In the genomic region with DNA sequence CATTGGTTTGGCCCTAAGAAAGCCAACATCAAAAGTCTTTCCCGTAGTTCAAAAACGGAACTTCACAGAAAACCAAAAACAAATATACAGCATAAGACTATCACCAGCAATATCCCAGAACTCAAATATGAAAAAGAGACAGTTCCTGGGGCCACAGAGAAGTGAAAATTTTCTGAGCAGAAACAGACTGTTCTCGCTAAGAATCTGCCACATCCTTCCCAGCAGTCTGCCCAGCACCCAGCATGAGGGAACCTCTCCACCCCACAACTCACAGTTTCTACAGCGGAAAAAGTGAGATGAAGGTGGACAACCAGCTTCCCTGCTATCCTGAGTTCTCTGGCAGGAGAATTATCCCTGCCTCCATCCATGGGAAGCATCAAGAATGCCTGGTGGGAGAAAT, we compare ENCODE assay signal across 21 cellular contexts. TPM values are rescaled to one million over a fixed set of nuclear protein-coding genes. Genes with fewer than 3 reads are reported as not detected.
DNase-seq lines count a peak whose midpoint lies in the region; ATAC-seq and TF ChIP-seq lines count a peak whose summit lies in the region.
"Had no signal": no experiment of that assay in that cellular context is flagged by ENCODE, and none has a peak within 500 bp of the region (broad histone marks: within the 10 kb centered on the region; RNA-seq: fewer than 3 reads in every experiment).

No MANE protein-coding gene starts in this region.

- H2BK20ac ChIP-seq in H9 (ENCODE audit: low read depth, low read length, poor library complexity, severe bottlenecking), result no peak overlapping the region

- no peaks in the 10 kb centered on the region for H3K23me2 ChIP-seq in H9 (ENCODE audit: insufficient read length, low read depth, low read length, poor library complexity, severe bottlenecking)

- no peak overlapping the region for H3K4ac ChIP-seq in H9 (ENCODE audit: low read depth, low read length)

- no peak overlapping the region for H3T11ph ChIP-seq in H9 (ENCODE audit: low read length)

- no CpG with 5 or more reads among the region's 4 CpGs for WGBS in H9 (ENCODE audit: extremely low coverage, insufficient read length, low lambda C conversion rate)

- H4K5ac ChIP-seq in H9 (ENCODE audit: insufficient read length, low read depth, low read length), result no peak overlapping the region

- no peak overlapping the region for H2BK120ac ChIP-seq in H9 (ENCODE audit: low read depth, low read length, poor library complexity, severe bottlenecking)

- H3K27me3 ChIP-seq in BLaER1 treated with 17β-estradiol and CSF1 and Interleukin-3, amounts not matched to agents 10 nM and 100 nM, result no peaks in the 10 kb centered on the region
- H3K27me3 ChIP-seq in GM23338 (ENCODE audit: insufficient read depth) (no peaks in the 10 kb centered on the region), SU-DHL-6 (ENCODE audit: low read length) (no peaks in the 10 kb centered on the region), neural progenitor cell (no peaks in the 10 kb centered on the region), H9 (ENCODE audit: insufficient read depth, low read length) (no peaks in the 10 kb centered on the region)

- ATAC-seq in GM23338 (no peak), HG03039 (IDR thresholded peaks at IDR 0.05; ENCODE audit: unreplicated experiment) (no peak), GM18909 (IDR thresholded peaks at IDR 0.05; ENCODE audit: poor library complexity, unreplicated experiment) (no peak)
- ATAC-seq: CD8-positive, alpha-beta T cell; T-helper 17 cell had no signal

- peak overlapping the region in 7 of 11 experiments; percentile 15 to 84 (median 49); a peak in 9 of 22 replicates for H3K4me2 ChIP-seq in BLaER1 treated with 17β-estradiol and CSF1 and Interleukin-3, amounts not matched to agents 10 nM and 100 nM
- H3K4me2 ChIP-seq in GM23338, result no peak overlapping the region
- peak overlapping the region; percentile 25 for H3K4me2 ChIP-seq in SU-DHL-6 (ENCODE audit: low read depth, low read length, poor library complexity, severe bottlenecking)
- no peak overlapping the region for H3K4me2 ChIP-seq in neural progenitor cell
- no peak overlapping the region for H3K4me2 ChIP-seq in H9 (ENCODE audit: insufficient read depth, insufficient read length, low read length)
- H3K4me2 ChIP-seq: SK-N-SH had no signal

- H3K4me1 ChIP-seq in BLaER1 treated with 17β-estradiol and CSF1 and Interleukin-3, amounts not matched to agents 10 nM and 100 nM, result peaks cover under 1 to 45% (median 9%) of the 10 kb centered on the region in 10 experiments; a peak in 18 of 20 replicates
- H3K4me1 ChIP-seq in GM23338 (ENCODE audit: insufficient read depth) (no peaks in the 10 kb centered on the region), neural progenitor cell (peaks cover 7% of the 10 kb centered on the region), H9 (ENCODE audit: insufficient read depth, low read length) (no peaks in the 10 kb centered on the region)
- H3K4me1 ChIP-seq: Caco-2 had no signal

- no peak overlapping the region for H4K8ac ChIP-seq in H9 (replicated peaks; ENCODE audit: insufficient read length, low read depth, low read length)

- H2BK15ac ChIP-seq in H9 (ENCODE audit: low read depth, low read length), result no peak overlapping the region

- no peaks in the 10 kb centered on the region for H3K79me1 ChIP-seq in H9 (ENCODE audit: insufficient read depth, low read depth, low read length, poor library complexity, severe bottlenecking)

- H3K9me2 ChIP-seq in GM23338 (ENCODE audit: insufficient read depth) (no peaks in the 10 kb centered on the region), SU-DHL-6 (replicated peaks; ENCODE audit: insufficient read depth, low read length) (no peaks in the 10 kb centered on the region)
- H3K9me2 ChIP-seq: SK-N-SH had no signal

- H3F3A ChIP-seq in GM23338 (replicated peaks; ENCODE audit: low read depth) (no peaks in the 10 kb centered on the region), SU-DHL-6 (ENCODE audit: insufficient read depth) (peaks cover 6% of the 10 kb centered on the region), neural progenitor cell (ENCODE audit: low read depth) (no peaks in the 10 kb centered on the region)

- H3K23ac ChIP-seq in H9 (ENCODE audit: insufficient read length, low read depth, low read length), result no peak overlapping the region

- H3K4me3 ChIP-seq in BLaER1 treated with 17β-estradiol and CSF1 and Interleukin-3, amounts not matched to agents 10 nM and 100 nM, result no peak overlapping the region
- H3K4me3 ChIP-seq in GM23338 (no peak overlapping the region), SU-DHL-6 (ENCODE audit: insufficient read depth, low read length, poor library complexity, severe bottlenecking) (no peak overlapping the region), neural progenitor cell (no peak overlapping the region)

- no peaks in the 10 kb centered on the region for H3K79me2 ChIP-seq in GM23338 (replicated peaks; ENCODE audit: insufficient read depth)
- no peaks in the 10 kb centered on the region for H3K79me2 ChIP-seq in SU-DHL-6 (ENCODE audit: insufficient read depth, low read length)
- H3K79me2 ChIP-seq in neural progenitor cell (ENCODE audit: low read depth), result no peaks in the 10 kb centered on the region
- no peaks in the 10 kb centered on the region for H3K79me2 ChIP-seq in H9 (ENCODE audit: insufficient read depth, low read length)

- H2AK5ac ChIP-seq in H9 (ENCODE audit: insufficient read length, low read length), result no peak overlapping the region

- no peak overlapping the region for H2BK5ac ChIP-seq in H9 (ENCODE audit: insufficient read length, low read length)

- no peak overlapping the region for H3K18ac ChIP-seq in H9 (ENCODE audit: insufficient read length, low read depth, low read length)

- H3K9ac ChIP-seq in BLaER1 treated with 17β-estradiol and CSF1 and Interleukin-3, amounts not matched to agents 10 nM and 100 nM, result peak overlapping the region in 2 of 11 experiments; percentile 22 to 56; a peak in 2 of 22 replicates
- H3K9ac ChIP-seq in SU-DHL-6 (ENCODE audit: low read length) (peak overlapping the region; percentile 18; the same call in 1 of the 2 replicates), neural progenitor cell (no peak overlapping the region), H9 (ENCODE audit: extremely low read depth, insufficient read length, low read length) (no peak overlapping the region)
- H3K9ac ChIP-seq: SK-N-SH had no signal

- H3K4me1 Mint-ChIP-seq in GM23338 (no peaks in the 10 kb centered on the region), neural progenitor cell (no peaks in the 10 kb centered on the region), H9 (0 out of 4 replicates have a peak, but pooled peaks cover 0 to 2% of the 10 kb centered on the region in 2 experiments)

- H2AFZ ChIP-seq in GM23338 (peak overlapping the region; percentile 74), SU-DHL-6 (ENCODE audit: low read depth, low read length, severe bottlenecking) (peak overlapping the region; percentile 55), neural progenitor cell (replicated peaks) (peak overlapping the region; percentile 17), H9 (ENCODE audit: low read length) (no peak overlapping the region)

- no peak for DNase-seq in GM23338 (ENCODE audit: low spot score)
- no peak for DNase-seq in neural progenitor cell (ENCODE audit: low spot score)
- DNase-seq in H9, result no peak
- no peak for DNase-seq in AML-193 (lab: John Stamatoyannopoulos, UW)
- DNase-seq: C1 segment of cervical spinal cord; Caco-2; CD8-positive, alpha-beta T cell; DMS79 treated with DMSO at 0.1 percent for 48 hours; IMR-90; KG1; MM.1S; NCI-H2029 treated with DMSO at 0.1 percent for 48 hours; NCI-H2227 treated with DMSO at 0.1 percent for 48 hours; NCI-H526 treated with DMSO at 0.1 percent for 48 hours; SK-N-SH; T-helper 17 cell had no signal

- H3K36me3 ChIP-seq in BLaER1 treated with 17β-estradiol and CSF1 and Interleukin-3, amounts not matched to agents 10 nM and 100 nM, result no peaks in the 10 kb centered on the region
- no peaks in the 10 kb centered on the region for H3K36me3 ChIP-seq in GM23338 (ENCODE audit: insufficient read depth)
- H3K36me3 ChIP-seq in SU-DHL-6 (ENCODE audit: low read length), result no peaks in the 10 kb centered on the region
- H3K36me3 ChIP-seq in neural progenitor cell, result no peaks in the 10 kb centered on the region

- H3K9me3 Mint-ChIP-seq in GM23338 (no peaks in the 10 kb centered on the region; the same call in 2 of the 3 replicates), neural progenitor cell (peaks cover 2% of the 10 kb centered on the region), H9 (no peaks in the 10 kb centered on the region; a peak in 1 of 5 replicates)
- H3K9me3 Mint-ChIP-seq: CD8-positive, alpha-beta T cell had no signal

- H3K14ac ChIP-seq in H9 (ENCODE audit: insufficient read depth, low read length), result no peak overlapping the region

- H3K27ac ChIP-seq in BLaER1 treated with 17β-estradiol and CSF1 and Interleukin-3, amounts not matched to agents 10 nM and 100 nM, result peak overlapping the region in 4 of 11 experiments; percentile 37 to 72 (median 58); a peak in 6 of 22 replicates
- H3K27ac ChIP-seq in GM23338 (ENCODE audit: low read depth) (no peak overlapping the region), SU-DHL-6 (ENCODE audit: low read depth, low read length) (peak overlapping the region; percentile 10), neural progenitor cell (no peak overlapping the region), H9 (ENCODE audit: insufficient read length, low read depth, low read length) (no peak overlapping the region)

- no peak overlapping the region for H3K27ac Mint-ChIP-seq in GM23338
- H3K27ac Mint-ChIP-seq in neural progenitor cell, result no peak overlapping the region
- H3K27ac Mint-ChIP-seq in H9, result no peak overlapping the region
- H3K27ac Mint-ChIP-seq: CD8-positive, alpha-beta T cell; T-helper 17 cell had no signal

- H2BK12ac ChIP-seq in H9 (ENCODE audit: insufficient read length, low read depth, low read length), result no peak overlapping the region

- no peak overlapping the region for H4K91ac ChIP-seq in H9 (ENCODE audit: insufficient read length, low read depth, low read length)

- no peaks in the 10 kb centered on the region for H3K36me3 Mint-ChIP-seq in GM23338 (ENCODE audit: low read depth)
- H3K36me3 Mint-ChIP-seq in neural progenitor cell, result no peaks in the 10 kb centered on the region
- H3K36me3 Mint-ChIP-seq in H9 (ENCODE audit: insufficient read depth in 1 of 3, low read depth in 3 of 3), result no peaks in the 10 kb centered on the region; a peak in 1 of 7 replicates
- H3K36me3 Mint-ChIP-seq: CD8-positive, alpha-beta T cell had no signal

- H3K56ac ChIP-seq in H9 (ENCODE audit: insufficient read length, low read depth, low read length), result no peak overlapping the region

- no peaks in the 10 kb centered on the region for H3K27me3 Mint-ChIP-seq in GM23338 (ENCODE audit: insufficient read depth, low read depth, poor library complexity)
- peaks cover 4% of the 10 kb centered on the region for H3K27me3 Mint-ChIP-seq in neural progenitor cell (ENCODE audit: insufficient read depth, low read depth)
- H3K27me3 Mint-ChIP-seq in H9 (ENCODE audit: low read depth), result peaks cover 31% of the 10 kb centered on the region

- no peaks in the 10 kb centered on the region for H3K9me3 ChIP-seq in BLaER1 treated with 17β-estradiol and CSF1 and Interleukin-3, amounts not matched to agents 10 nM and 100 nM (replicated peaks in 1 of 11)
- no peaks in the 10 kb centered on the region for H3K9me3 ChIP-seq in SU-DHL-6 (ENCODE audit: insufficient read depth, low read length)
- no peaks in the 10 kb centered on the region for H3K9me3 ChIP-seq in neural progenitor cell (ENCODE audit: low read depth)
- H3K9me3 ChIP-seq in H9 (ENCODE audit: control insufficient read depth, low read depth, low read length), result no peaks in the 10 kb centered on the region
- H3K9me3 ChIP-seq: Caco-2, SK-N-SH had no signal

- no peaks in the 10 kb centered on the region for H4K20me1 ChIP-seq in BLaER1 treated with 17β-estradiol and CSF1 and Interleukin-3, amounts not matched to agents 10 nM and 100 nM
- no peaks in the 10 kb centered on the region for H4K20me1 ChIP-seq in GM23338 (replicated peaks; ENCODE audit: insufficient read depth)
- H4K20me1 ChIP-seq in SU-DHL-6 (ENCODE audit: low read depth, low read length), result no peaks in the 10 kb centered on the region
- H4K20me1 ChIP-seq in neural progenitor cell (ENCODE audit: low read depth), result no peaks in the 10 kb centered on the region
- H4K20me1 ChIP-seq in H9 (ENCODE audit: control insufficient read depth, insufficient read depth, insufficient read length), result no peaks in the 10 kb centered on the region

- H3K4me3 Mint-ChIP-seq in GM23338 (no peak overlapping the region), neural progenitor cell (no peak overlapping the region), H9 (no peak overlapping the region)
- H3K4me3 Mint-ChIP-seq: CD8-positive, alpha-beta T cell; T-helper 17 cell had no signal

- TF ChIP-seq CTCF in GM23338 (conservative IDR thresholded peaks at IDR 0.05; ENCODE audit: low read depth in 2 of 2), result no peak
- TF ChIP-seq CTCF in SU-DHL-6 (IDR thresholded peaks at IDR 0.05; ENCODE audit: insufficient read depth, low read length, poor library complexity, severe bottlenecking), result no peak
- TF ChIP-seq CTCF in neural progenitor cell (IDR thresholded peaks at IDR 0.05), result no peak
- TF ChIP-seq CTCF in H9 (conservative IDR thresholded peaks at IDR 0.05), result no peak

RNA-seq across cellular contexts. Expression of gene TMEM163, which starts 26.7 kb away (rescaled TPM):
- 0.85 and 1.1 TPM in 2 replicates for total RNA-seq in GM23338 (2014; rRNA removed; shearing (Covaris generic))
- 1.3 and 1.8 TPM in 2 replicates for polyA plus RNA-seq in GM23338 (2016; fragmentation: Nextera tagmentation; extraction: Ambion mirVana)
- total RNA-seq in neural progenitor cell (ENCODE audit: low replicate concordance), result 0.95 and 1.2 TPM in 2 replicates
- total RNA-seq in H9 (2021), result 0.39 and 0.66 TPM in 2 replicates
- total RNA-seq: IMR-90, NCI-H460 had no signal
- polyA plus RNA-seq: IMR-90, SK-N-SH had no signal

Comparison
In these comparisons a context has a peak if more than half of its experiments do, and no peak if none do; other contexts are left out.
1. H3K4me2 ChIP-seq: peak in BLaER1 treated with 17β-estradiol and CSF1 and Interleukin-3, amounts not matched to agents 10 nM and 100 nM (7 of 11) and SU-DHL-6 (single experiment); none in GM23338 (single experiment), neural progenitor cell (single experiment) and H9 (single experiment).